Comparison of ENCODE assay signal across 20 cellular contexts in the genomic region with DNA sequence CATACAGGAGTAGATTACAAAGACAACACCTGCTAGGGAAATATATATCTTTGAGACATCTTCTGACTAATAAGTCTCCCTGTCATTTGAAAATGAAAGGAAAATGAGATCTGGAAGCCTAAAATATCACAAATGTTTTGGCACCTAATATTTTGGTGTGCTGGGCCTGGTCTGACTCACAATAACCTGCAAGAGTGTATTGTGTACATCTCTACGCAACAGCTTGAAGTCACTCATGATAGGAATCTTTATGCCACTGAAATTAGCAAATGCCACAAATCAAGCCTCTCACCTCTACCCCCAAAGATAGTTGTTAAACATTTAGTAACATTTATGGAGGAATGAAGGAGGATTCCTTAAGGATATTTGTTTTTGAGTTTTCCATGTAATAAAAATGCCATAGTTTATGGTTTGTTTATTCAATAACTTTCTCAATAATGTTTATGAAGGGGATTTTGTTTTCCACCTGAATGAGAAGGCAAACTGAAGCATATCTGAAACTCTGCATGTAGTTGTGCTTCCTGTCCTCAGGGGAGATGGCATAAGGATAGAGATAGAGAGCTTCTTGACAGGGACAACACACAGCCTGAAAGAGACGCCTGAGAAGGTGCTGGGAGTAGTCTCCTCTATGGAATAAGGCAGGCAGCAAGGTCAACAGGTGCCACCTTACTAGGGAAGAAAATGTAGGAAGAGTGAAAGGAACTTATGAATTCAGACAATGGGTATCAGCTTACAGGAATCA.
DNase-seq lines count a peak whose midpoint lies in the region; ATAC-seq and TF ChIP-seq lines count a peak whose summit lies in the region.
"Had no signal": no experiment of that assay in that cellular context is flagged by ENCODE, and none has a peak within 500 bp of the region (broad histone marks: within the 10 kb centered on the region; RNA-seq: fewer than 3 reads in every experiment).

No MANE protein-coding gene starts in this region.

- H3K36me3 Mint-ChIP-seq in chondrocyte (ENCODE audit: low read depth): no peaks in the 10 kb centered on the region
- H3K36me3 Mint-ChIP-seq: brain; CD4-positive, CD25-positive, alpha-beta regulatory T cell had no signal

- TF ChIP-seq CTCF in 22Rv1 (IDR thresholded peaks at IDR 0.05) (no peak), chondrocyte (IDR thresholded peaks at IDR 0.05) (no peak)

- peak overlapping the region; percentile 22 for H3K27ac ChIP-seq in 22Rv1
- H3K27ac ChIP-seq: neutrophil, testis had no signal

- H3K27me3 Mint-ChIP-seq in chondrocyte (ENCODE audit: low read depth): no peaks in the 10 kb centered on the region
- H3K27me3 Mint-ChIP-seq: brain; CD4-positive, CD25-positive, alpha-beta regulatory T cell had no signal

- H3K9me3 Mint-ChIP-seq in chondrocyte (ENCODE audit: low read depth): no peaks in the 10 kb centered on the region
- H3K9me3 Mint-ChIP-seq: brain; CD4-positive, CD25-positive, alpha-beta regulatory T cell; T-helper 1 cell treated with Interleukin-12 subunit alpha and Interleukin-12 subunit beta and Interleukin-4 antibody, amounts not matched to agents 30 μg/mL and 1 μg/mL, for 36 hours had no signal

- DNase-seq in chondrocyte (ENCODE audit: low spot score) (no peak), NCI-H345 treated with DMSO at 0.1 percent for 48 hours (lab: John Stamatoyannopoulos, UW; ENCODE audit: unreplicated experiment) (no peak), MV-4-11 (lab: John Stamatoyannopoulos, UW) (no peak)
- DNase-seq in stimulated activated CD4-positive, alpha-beta T cell treated with anti-CD3 and anti-CD28 coated beads, Interleukin-2, amount 100 ng/mL, for 24 hours: no peak
- DNase-seq: activated naive CD4-positive, alpha-beta T cell treated with anti-CD3 and anti-CD28 coated beads, Interleukin-2, amount 10 ng/mL, durations not matched to agents 7 days and 5 days; dermis blood vessel endothelial cell; glutamatergic neuron; NCI-H1105 treated with DMSO at 0.1 percent for 48 hours; NCI-H2171 treated with DMSO at 0.1 percent for 48 hours; NK-92 treated with Interleukin-12 subunit alpha and Interleukin-12 subunit beta, amount 100 ng/mL, for 24 hours; right cardiac atrium; testis had no signal

- peaks cover 54% of the 10 kb centered on the region for H3K4me1 Mint-ChIP-seq in chondrocyte (ENCODE audit: low read depth)

- ATAC-seq in GM21360 (IDR thresholded peaks at IDR 0.05; ENCODE audit: unreplicated experiment): peak; percentile 52
- peak; percentile 55 for ATAC-seq in HG03442 (IDR thresholded peaks at IDR 0.05; ENCODE audit: unreplicated experiment)
- no peak for ATAC-seq in HG03457 (IDR thresholded peaks at IDR 0.05; ENCODE audit: unreplicated experiment)
- ATAC-seq: right cardiac atrium had no signal

- peak overlapping the region; percentile 68 for H3K27ac Mint-ChIP-seq in chondrocyte (ENCODE audit: unreplicated experiment)
- H3K27ac Mint-ChIP-seq: activated naive CD4-positive, alpha-beta T cell treated with anti-CD3 and anti-CD28 coated beads, Interleukin-2, amount 10 ng/mL, durations not matched to agents 7 days and 5 days; brain; CD4-positive, CD25-positive, alpha-beta regulatory T cell; T-helper 1 cell treated with Interleukin-12 subunit alpha and Interleukin-12 subunit beta and Interleukin-4 antibody, amounts not matched to agents 30 μg/mL and 1 μg/mL, for 36 hours had no signal

- H3K4me3 Mint-ChIP-seq in chondrocyte (ENCODE audit: unreplicated experiment): no peak overlapping the region
- H3K4me3 Mint-ChIP-seq: activated naive CD4-positive, alpha-beta T cell treated with anti-CD3 and anti-CD28 coated beads, Interleukin-2, amount 10 ng/mL, durations not matched to agents 7 days and 5 days; brain; CD4-positive, CD25-positive, alpha-beta regulatory T cell; T-helper 1 cell treated with Interleukin-12 subunit alpha and Interleukin-12 subunit beta and Interleukin-4 antibody, amounts not matched to agents 30 μg/mL and 1 μg/mL, for 36 hours had no signal
